Comparison of ENCODE assay signal across 8 cellular contexts in the genomic region with DNA sequence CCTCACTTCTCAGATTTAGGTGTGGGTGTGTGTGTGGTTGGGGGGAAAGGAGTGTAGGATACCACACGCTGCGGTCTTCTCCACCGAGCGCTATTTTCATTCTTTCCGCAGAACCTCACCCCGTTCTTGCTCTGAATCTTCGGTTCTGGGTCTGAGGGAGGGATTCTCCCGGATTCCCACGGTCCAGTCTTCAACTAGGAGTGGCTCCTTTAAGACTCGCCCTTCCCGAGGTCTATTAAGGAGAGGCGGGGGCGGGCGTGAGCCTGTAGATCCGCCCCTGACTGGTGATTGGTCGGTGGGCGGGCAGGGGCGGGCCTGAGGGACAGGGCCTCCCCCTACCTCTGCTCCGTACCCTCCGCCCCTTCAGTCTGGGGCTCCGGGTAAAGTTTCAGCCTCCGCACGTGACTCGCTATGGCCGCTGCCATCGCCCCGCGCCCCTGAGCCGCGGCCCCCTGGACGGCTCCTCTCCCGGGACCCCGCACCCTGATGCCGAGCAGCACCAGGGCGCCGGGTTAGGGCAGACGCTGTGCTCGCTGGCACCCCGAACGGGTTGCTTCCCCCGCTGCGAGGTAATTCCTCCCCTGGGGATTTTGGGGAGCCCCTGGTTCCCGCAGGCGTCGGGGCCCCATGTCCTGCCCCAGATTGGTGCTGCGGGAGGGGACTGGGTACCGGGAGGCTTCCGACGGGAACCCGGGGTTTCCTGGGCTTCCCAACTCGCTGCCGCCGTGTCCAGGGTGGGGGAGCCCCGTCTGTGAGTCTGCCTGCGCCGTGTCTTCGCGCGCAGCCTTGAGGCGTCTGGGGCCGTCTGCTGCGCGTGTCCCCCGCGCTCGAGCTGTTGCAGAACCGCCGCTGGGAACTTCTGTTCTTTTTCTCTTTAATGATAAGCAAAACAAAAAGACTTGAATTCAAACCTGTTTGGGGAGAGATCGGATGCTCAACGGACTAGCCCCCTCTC. TPM values are rescaled to one million over a fixed set of nuclear protein-coding genes. Genes with fewer than 3 reads are reported as not detected.
DNase-seq lines count a peak whose midpoint lies in the region; TF ChIP-seq lines count a peak whose summit lies in the region.

No MANE protein-coding gene starts in this region.

- H3K36me3 Mint-ChIP-seq in neural crest cell (ENCODE audit: low read depth) = no peaks in the 10 kb centered on the region

- no peak for TF ChIP-seq EP300 in stomach (IDR thresholded peaks at IDR 0.05)

- TF ChIP-seq POLR2A in stomach (IDR thresholded peaks at IDR 0.05) = peak in 1 of 4 donors; percentile 36

- H3K27ac ChIP-seq in stomach = peak overlapping the region; percentile 85 to 98 (median 93)

- 0 to 1% (median 1%) methylated on average over 20 to 70 of the region's 70 CpGs for WGBS in stomach, 5 donors

- H3K36me3 ChIP-seq in stomach = no peaks in the 10 kb centered on the region

- H3K27me3 ChIP-seq in stomach = no peaks in the 10 kb centered on the region

- no peaks in the 10 kb centered on the region for H3K9me3 Mint-ChIP-seq in neural crest cell

- H3K9me3 ChIP-seq in stomach = no peaks in the 10 kb centered on the region

- peak overlapping the region; percentile 79 for H3K4me3 Mint-ChIP-seq in neural crest cell

- peaks cover 16% of the 10 kb centered on the region for H3K27me3 Mint-ChIP-seq in neural crest cell (ENCODE audit: low read depth)

- peaks cover 85 to 96% (median 93%) of the 10 kb centered on the region in 4 donors for H3K4me1 ChIP-seq in stomach

- intact Hi-C loops in stomach (cut with DNase I; ENCODE audit: low total_unique reads) = no loop called here

- TF ChIP-seq CTCF in foreskin fibroblast (IDR thresholded peaks at IDR 0.05; ENCODE audit: low read depth, low read length) = no peak
- TF ChIP-seq CTCF in neural crest cell (conservative IDR thresholded peaks at IDR 0.05) = no peak
- no peak for TF ChIP-seq CTCF in stomach (IDR thresholded peaks at IDR 0.05)

- DNase-seq in Daoy (ENCODE audit: low read depth) (peak; percentile 98), GOT3 (lab: John Stamatoyannopoulos, UW) (peak; percentile 83), M059J (ENCODE audit: low read depth) (peak; percentile 95), SHP77 (lab: John Stamatoyannopoulos, UW) (peak; percentile 80 to 81), activated gamma-delta T cell (lab: John Stamatoyannopoulos, UW) (peak; percentile 83), foreskin fibroblast (peak; percentile 98 to 99), neural crest cell (ENCODE audit: low read depth, low spot score) (peak; percentile 83), stomach (peak; percentile 97)

- H3K27ac Mint-ChIP-seq in neural crest cell (ENCODE audit: unreplicated experiment) = peak overlapping the region; percentile 89

- peak overlapping the region; percentile 79 to 91 for H3K4me3 ChIP-seq in foreskin fibroblast (ENCODE audit: low read depth in 1 of 2, low read length in 2 of 2)
- peak overlapping the region; percentile 81 to 99 (median 94) for H3K4me3 ChIP-seq in stomach

- peaks cover 68% of the 10 kb centered on the region for H3K4me1 Mint-ChIP-seq in neural crest cell

RNA-seq across cellular contexts. Expression of gene RARA, which starts 9.2 kb away (rescaled TPM):
- total RNA-seq in Daoy (2014; rRNA removed; shearing (Covaris generic)) = 15.6 and 19.9 TPM in 2 replicates
- 9.4 and 17.8 TPM in 2 replicates for total RNA-seq in M059J (2014; rRNA removed; shearing (Covaris generic))
- total RNA-seq in neural crest cell (22.3 and 25.9 TPM in 2 replicates), stomach (10 to 100 TPM; 14.3 to 40.8 (median 24.6) TPM)
- 10 to 100 TPM; 11.2 to 20.0 (median 17.1) TPM for polyA plus RNA-seq in stomach

RNA-seq across cellular contexts. Expression of gene CDC6, which starts 30.5 kb away (rescaled TPM):
- 124 and 145 TPM in 2 replicates for total RNA-seq in Daoy (2014; rRNA removed; shearing (Covaris generic))
- total RNA-seq in M059J (2014; rRNA removed; shearing (Covaris generic)) = 37.5 and 48.9 TPM in 2 replicates
- total RNA-seq in neural crest cell (94.5 and 104 TPM in 2 replicates), stomach (1 to 10 TPM in 4 of 5 donors, not detected in 1; 1.4 to 9.8 (median 4.5) TPM)
- 1 to 10 TPM; 1.1 to 4.0 (median 3.1) TPM for polyA plus RNA-seq in stomach

RNA-seq across cellular contexts. Expression of gene GJD3, which starts 46.4 kb away (rescaled TPM):
- not detected in 2 replicates for total RNA-seq in Daoy (2014; rRNA removed; shearing (Covaris generic))
- not detected in 2 replicates for total RNA-seq in M059J (2014; rRNA removed; shearing (Covaris generic))
- 0.34 TPM in 1 of 2 replicates, not detected in the other for total RNA-seq in neural crest cell
- total RNA-seq in stomach = 1 to 10 TPM in 1 of 5 donors, under 1 TPM in 1, not detected in 3; 0.55 to 1.2 TPM
- polyA plus RNA-seq in stomach = not detected

Comparison
In these comparisons a context has a peak if more than half of its experiments do, and no peak if none do; other contexts are left out.
1. Peak in every context shown above with its lines: DNase-seq, H3K4me3 ChIP-seq and H3K27ac ChIP-seq.